Comparison of ENCODE assay signal across 23 cellular contexts in the genomic region with DNA sequence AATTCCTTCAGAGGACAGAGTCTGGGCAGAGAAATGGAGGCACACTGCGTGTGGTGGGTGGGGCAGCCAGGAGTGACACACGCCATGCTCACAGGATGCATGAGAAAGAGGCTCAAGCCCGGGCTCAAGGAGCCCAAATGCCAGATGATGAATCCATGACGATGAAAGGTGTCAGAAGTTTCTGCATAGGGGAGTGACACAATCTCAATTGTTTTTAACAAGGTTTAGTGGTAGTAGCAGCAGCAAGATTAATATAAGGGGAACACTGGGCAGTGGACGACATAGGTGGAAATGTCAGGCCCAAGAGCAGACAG.
DNase-seq lines count a peak whose midpoint lies in the region; FAIRE-seq and TF ChIP-seq lines count a peak whose summit lies in the region.
"Had no signal": no experiment of that assay in that cellular context is flagged by ENCODE, and none has a peak within 500 bp of the region (broad histone marks: within the 10 kb centered on the region; RNA-seq: fewer than 3 reads in every experiment).

No MANE protein-coding gene starts in this region.

- H3K27ac ChIP-seq in PC-9: peak overlapping the region; percentile 83; the same call in 1 of the 2 replicates
- H3K27ac ChIP-seq in breast epithelium: no peak overlapping the region
- H3K27ac ChIP-seq: SK-N-MC had no signal

- peaks cover 33 to 41% of the 10 kb centered on the region in 2 donors for H3K36me3 Mint-ChIP-seq in CD14-positive monocyte
- H3K36me3 Mint-ChIP-seq in mesothelial cell of epicardium: no peaks in the 10 kb centered on the region
- H3K36me3 Mint-ChIP-seq in activated CD4-positive, alpha-beta T cell treated with anti-CD3 and anti-CD28 coated beads, Interleukin-2, amount 10 ng/mL, durations not matched to agents 24 days and 14 days (ENCODE audit: low read depth): no peaks in the 10 kb centered on the region
- H3K36me3 Mint-ChIP-seq: CD8-positive, alpha-beta memory T cell had no signal

- no peak overlapping the region for H2AFZ ChIP-seq in PC-9

- TF ChIP-seq CTCF in CD14-positive monocyte (IDR thresholded peaks at IDR 0.05) (no peak), PC-9 (conservative IDR thresholded peaks at IDR 0.05) (no peak), bronchial epithelial cell (IDR thresholded peaks at IDR 0.05; ENCODE audit: insufficient read depth, low read length, severe bottlenecking) (no peak), mesothelial cell of epicardium (IDR thresholded peaks at IDR 0.05; ENCODE audit: unreplicated experiment) (no peak), breast epithelium (IDR thresholded peaks at IDR 0.05) (no peak)

- no peaks in the 10 kb centered on the region for H3K27me3 ChIP-seq in PC-9 (ENCODE audit: insufficient read depth, low read depth)
- no peaks in the 10 kb centered on the region for H3K27me3 ChIP-seq in bronchial epithelial cell (ENCODE audit: control insufficient read depth, insufficient read depth, low read length)
- H3K27me3 ChIP-seq in breast epithelium: no peaks in the 10 kb centered on the region

- H3K4me2 ChIP-seq in PC-9: peak overlapping the region; percentile 86; the same call in 1 of the 2 replicates

- no peaks in the 10 kb centered on the region for H3K9me3 ChIP-seq in PC-9 (ENCODE audit: insufficient read depth, low read depth)
- H3K9me3 ChIP-seq in breast epithelium: no peaks in the 10 kb centered on the region

- H3K4me1 ChIP-seq in PC-9 (replicated peaks; ENCODE audit: insufficient read depth) (peaks cover 58% of the 10 kb centered on the region), breast epithelium (peaks cover 0 to 7% of the 10 kb centered on the region in 2 donors)

- peaks cover 0 to 2% (median 0%) of the 10 kb centered on the region in 3 donors for H3K27me3 Mint-ChIP-seq in CD14-positive monocyte (ENCODE audit: low read depth in 3 of 3)
- no peaks in the 10 kb centered on the region for H3K27me3 Mint-ChIP-seq in mesothelial cell of epicardium (ENCODE audit: low read depth)
- no peaks in the 10 kb centered on the region for H3K27me3 Mint-ChIP-seq in activated CD4-positive, alpha-beta T cell treated with anti-CD3 and anti-CD28 coated beads, Interleukin-2, amount 10 ng/mL, durations not matched to agents 24 days and 14 days

- POLR2A ChIA-PET in PC-9 (lab: Charles Lee; ENCODE audit: unreplicated experiment): no interaction called here

- no peaks in the 10 kb centered on the region for H3K9me2 ChIP-seq in PC-9 (ENCODE audit: insufficient read depth)

- H3K9me3 Mint-ChIP-seq in CD14-positive monocyte (no peaks in the 10 kb centered on the region), mesothelial cell of epicardium (no peaks in the 10 kb centered on the region)
- no peaks in the 10 kb centered on the region for H3K9me3 Mint-ChIP-seq in activated CD4-positive, alpha-beta T cell treated with anti-CD3 and anti-CD28 coated beads, Interleukin-2, amount 10 ng/mL, durations not matched to agents 24 days and 14 days
- H3K9me3 Mint-ChIP-seq: CD8-positive, alpha-beta memory T cell had no signal

- H3K36me3 ChIP-seq in PC-9 (ENCODE audit: low read depth): peaks cover 17% of the 10 kb centered on the region; the same call in 1 of the 2 replicates
- H3K36me3 ChIP-seq in bronchial epithelial cell (ENCODE audit: control insufficient read depth, insufficient read depth, low read length): no peaks in the 10 kb centered on the region
- no peaks in the 10 kb centered on the region for H3K36me3 ChIP-seq in breast epithelium

- no peak for TF ChIP-seq POLR2A in breast epithelium (IDR thresholded peaks at IDR 0.05)

- intact Hi-C loops in CD14-positive monocyte (cut with micrococcal nuclease) (no loop called here), PC-9 (cut with micrococcal nuclease; ENCODE audit: unreplicated experiment) (no loop called here), breast epithelium (cut with DNase I; ENCODE audit: low total_unique reads) (no loop called here)
- intact Hi-C loops in activated CD4-positive, alpha-beta T cell treated with anti-CD3 and anti-CD28 coated beads, Interleukin-2, amount 10 ng/mL, durations not matched to agents 24 days and 14 days (cut with micrococcal nuclease): no loop called here

- H3K4me3 Mint-ChIP-seq in CD14-positive monocyte (peak overlapping the region in 1 of 2 donors; percentile 24), mesothelial cell of epicardium (no peak overlapping the region)
- no peak overlapping the region for H3K4me3 Mint-ChIP-seq in activated CD4-positive, alpha-beta T cell treated with anti-CD3 and anti-CD28 coated beads, Interleukin-2, amount 10 ng/mL, durations not matched to agents 24 days and 14 days
- H3K4me3 Mint-ChIP-seq: CD8-positive, alpha-beta memory T cell had no signal

- FAIRE-seq in bronchial epithelial cell (lab: Jason Lieb, UNC): no peak
- FAIRE-seq: G401.6, GM12892 had no signal

- peaks cover 81% of the 10 kb centered on the region for H3F3A ChIP-seq in PC-9 (ENCODE audit: insufficient read depth, low read depth)

- DNase-seq in CD14-positive monocyte (ENCODE audit: low spot score) (no peak), PC-9 (no peak), bronchial epithelial cell (ENCODE audit: low read depth) (peak; percentile 58), mesothelial cell of epicardium (ENCODE audit: low spot score in 2 of 2, unreplicated experiment in 2 of 2) (no peak), breast epithelium (ENCODE audit: low spot score in 2 of 2) (no peak), NCI-H2029 treated with DMSO at 0.1 percent for 48 hours (lab: John Stamatoyannopoulos, UW) (no peak)
- DNase-seq in stimulated activated CD4-positive, alpha-beta T cell treated with anti-CD3 and anti-CD28 coated beads, Interleukin-2, amount 100 ng/mL, for 48 hours: no peak
- DNase-seq in activated CD4-positive, alpha-beta T cell treated with anti-CD3 and anti-CD28 coated beads, Interleukin-2, amount 10 ng/mL, durations not matched to agents 24 days and 14 days: no peak
- DNase-seq: AML-193; C1 segment of cervical spinal cord; CD8-positive, alpha-beta memory T cell; KG1; NCI-H1092; NCI-H1436; NCI-H1930; NCI-H226; NCI-H510A treated with DMSO at 0.1 percent for 48 hours; NCI-H748 treated with DMSO at 0.1 percent for 48 hours; NK-92 treated with Interleukin-12 subunit alpha and Interleukin-12 subunit beta, amount 100 ng/mL, for 24 hours; SHP77 had no signal

- BruUV-seq in PC-9 (replicated peaks; lab: Mats Ljungman, UMichigan): no TSS peak

- peaks cover 81% of the 10 kb centered on the region for H4K20me1 ChIP-seq in PC-9 (ENCODE audit: insufficient read depth)

- peaks cover 37% of the 10 kb centered on the region for H3K4me1 Mint-ChIP-seq in CD14-positive monocyte
- H3K4me1 Mint-ChIP-seq in mesothelial cell of epicardium: peaks cover 50% of the 10 kb centered on the region
- no peaks in the 10 kb centered on the region for H3K4me1 Mint-ChIP-seq in activated CD4-positive, alpha-beta T cell treated with anti-CD3 and anti-CD28 coated beads, Interleukin-2, amount 10 ng/mL, durations not matched to agents 24 days and 14 days
- H3K4me1 Mint-ChIP-seq: CD8-positive, alpha-beta memory T cell had no signal

- H3K79me2 ChIP-seq in PC-9 (ENCODE audit: low read depth): peaks cover 88% of the 10 kb centered on the region

- H3K27ac Mint-ChIP-seq in CD14-positive monocyte (peak overlapping the region in 4 of 7 donors; percentile 51 to 74 (median 70)), mesothelial cell of epicardium (peak overlapping the region; percentile 23)
- no peak overlapping the region for H3K27ac Mint-ChIP-seq in activated CD4-positive, alpha-beta T cell treated with anti-CD3 and anti-CD28 coated beads, Interleukin-2, amount 10 ng/mL, durations not matched to agents 24 days and 14 days
- H3K27ac Mint-ChIP-seq: CD8-positive, alpha-beta memory T cell had no signal

- CTCF ChIA-PET in PC-9 (lab: Charles Lee): no interaction called here

- H3K4me3 ChIP-seq in PC-9 (no peak overlapping the region), bronchial epithelial cell (ENCODE audit: low read depth, low read length) (no peak overlapping the region), breast epithelium (no peak overlapping the region)
- H3K4me3 ChIP-seq: SK-N-MC had no signal
